8 cellular contexts compared by ENCODE assay signal in the genomic region with DNA sequence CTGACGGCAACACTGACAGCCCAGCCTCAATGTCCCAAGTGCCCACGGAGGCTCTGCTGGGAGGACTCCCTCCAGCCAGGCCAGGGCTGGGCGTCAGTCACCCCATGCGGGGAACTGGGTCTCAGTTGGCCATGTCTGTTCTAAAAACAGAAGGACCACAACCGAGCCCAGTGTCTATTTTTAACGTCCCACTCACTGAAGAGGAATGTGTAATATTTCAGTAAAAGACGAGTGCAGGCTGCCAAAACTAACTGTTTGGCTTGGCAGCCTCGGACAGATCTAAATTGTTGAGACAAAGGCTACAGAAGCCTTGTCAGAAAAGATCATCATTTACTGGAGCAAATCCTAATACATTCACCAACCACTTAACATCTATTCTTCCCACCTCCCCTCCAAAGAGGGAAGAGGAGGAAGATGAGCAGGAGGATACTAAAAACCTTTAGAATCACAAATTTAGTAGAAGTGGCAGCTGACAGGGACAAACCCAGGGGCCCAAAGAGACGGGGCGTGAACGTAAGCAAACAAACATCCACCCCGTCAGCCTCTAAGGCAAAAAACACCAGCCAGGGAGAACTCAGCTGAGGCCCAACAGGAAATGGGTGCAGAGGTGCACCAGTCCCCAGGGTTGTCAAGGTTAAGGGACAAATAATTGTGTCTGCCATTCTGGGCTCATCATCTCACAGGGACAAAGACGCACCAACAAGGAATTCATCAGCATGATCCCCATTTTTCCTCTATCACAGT. TPM values are rescaled to one million over a fixed set of nuclear protein-coding genes. Genes with fewer than 3 reads are reported as not detected.
DNase-seq lines count a peak whose midpoint lies in the region; ATAC-seq and TF ChIP-seq lines count a peak whose summit lies in the region.

No MANE protein-coding gene starts in this region.

- no peak overlapping the region for H2AFZ ChIP-seq in HCT116 (ENCODE audit: low read depth, low read length, poor library complexity, severe bottlenecking)

- RAD21 ChIA-PET in HCT116 (lab: Charles Lee; ENCODE audit: low non-redundant PET in 1 of 2, low total read pairs in 2 of 2, uncharacterized antibody in 2 of 2, unreplicated experiment in 2 of 2), result no interaction called here

- no peaks in the 10 kb centered on the region for H3K36me3 Mint-ChIP-seq in activated T-helper 2 cell treated with anti-CD3 and anti-CD28 coated beads, Interferon-gamma antibody, Interleukin-2, Interleukin-4, amounts not matched to agents 10 μg/mL and 5 μg/mL and 100 μg/mL, durations not matched to agents 14 hours and 24 hours and 36 hours (ENCODE audit: low read depth)

- H3K9me2 ChIP-seq in HCT116 (ENCODE audit: insufficient read depth), result no peaks in the 10 kb centered on the region

- no peaks in the 10 kb centered on the region for H3K27me3 ChIP-seq in HCT116 (ENCODE audit: insufficient read depth, low read length)
- H3K27me3 ChIP-seq in stomach, result no peaks in the 10 kb centered on the region

- TF ChIP-seq POLR2A in HCT116 (IDR thresholded peaks at IDR 0.05; ENCODE audit: borderline replicate concordance, extremely low read depth, insufficient read depth, insufficient read length) (no peak), stomach (IDR thresholded peaks at IDR 0.05) (no peak)

- no peaks in the 10 kb centered on the region for H3K9me3 Mint-ChIP-seq in activated T-helper 2 cell treated with anti-CD3 and anti-CD28 coated beads, Interferon-gamma antibody, Interleukin-2, Interleukin-4, amounts not matched to agents 10 μg/mL and 5 μg/mL and 100 μg/mL, durations not matched to agents 14 hours and 24 hours and 36 hours

- DNase-seq in HCT116 (ENCODE audit: low read depth, low spot score), result no peak
- DNase-seq in astrocyte of the spinal cord (ENCODE audit: low read depth, low spot score), result peak; percentile 97
- peak; percentile 94 for DNase-seq in iris pigment epithelial cell (ENCODE audit: low read depth)
- DNase-seq in stomach, result no peak
- no peak for DNase-seq in activated T-helper 2 cell treated with anti-CD3 and anti-CD28 coated beads, Interferon-gamma antibody, Interleukin-2, Interleukin-4, amounts not matched to agents 10 μg/mL and 5 μg/mL and 100 μg/mL, durations not matched to agents 14 hours and 24 hours and 36 hours (ENCODE audit: low spot score)
- no peak for DNase-seq in activated CD8-positive, alpha-beta memory T cell treated with anti-CD3 and anti-CD28 coated beads, Interleukin-2, amount 50 U/mL, for 4 hours

- no peaks in the 10 kb centered on the region; a peak in 2 of 4 replicates for H3K36me3 ChIP-seq in HCT116 (ENCODE audit: control insufficient read depth in 1 of 2, insufficient read depth in 2 of 2, low read length in 2 of 2)
- peaks cover 12 to 34% (median 25%) of the 10 kb centered on the region in 4 donors for H3K36me3 ChIP-seq in stomach

- WGBS in stomach, 5 donors, result 31 to 49% (median 35%) methylated on average over 13 of the region's 13 CpGs

- H3K4me1 Mint-ChIP-seq in activated T-helper 2 cell treated with anti-CD3 and anti-CD28 coated beads, Interferon-gamma antibody, Interleukin-2, Interleukin-4, amounts not matched to agents 10 μg/mL and 5 μg/mL and 100 μg/mL, durations not matched to agents 14 hours and 24 hours and 36 hours (ENCODE audit: low read depth), result no peaks in the 10 kb centered on the region

- POLR2A ChIA-PET in HCT116 (lab: Charles Lee), result no interaction called here

- CTCF ChIA-PET in HCT116 (lab: Charles Lee), result no interaction called here

- in situ Hi-C loops in astrocyte of the spinal cord (cut with HindIII; ENCODE audit: low sequenced_read_pairs), result no loop called here

- peak overlapping the region; percentile 56 for H3K4me2 ChIP-seq in HCT116 (ENCODE audit: low read length)

- intact Hi-C loops in HCT116 (cut with micrococcal nuclease) (no loop called here), stomach (cut with DNase I; ENCODE audit: low total_unique reads) (no loop called here)
- intact Hi-C loops in activated T-helper 2 cell treated with anti-CD3 and anti-CD28 coated beads, Interferon-gamma antibody, Interleukin-2, Interleukin-4, amounts not matched to agents 10 μg/mL and 5 μg/mL and 100 μg/mL, durations not matched to agents 14 hours and 24 hours and 36 hours (cut with micrococcal nuclease), result no loop called here

- H3K9ac ChIP-seq in HCT116 (ENCODE audit: low read length), result no peak overlapping the region

- peaks cover 31 to 33% of the 10 kb centered on the region in 2 experiments for H3K4me1 ChIP-seq in HCT116 (ENCODE audit: control insufficient read depth in 1 of 2, insufficient read depth in 2 of 2, low read length in 2 of 2)
- peaks cover 18 to 58% (median 38%) of the 10 kb centered on the region in 4 donors for H3K4me1 ChIP-seq in stomach

- TF ChIP-seq CTCF in HCT116 (IDR thresholded peaks at IDR 0.05 in 2 of 3, conservative IDR thresholded peaks at IDR 0.05 in 1 of 3; ENCODE audit: borderline replicate concordance in 1 of 3, insufficient read depth in 1 of 3, low read depth in 2 of 3, low read length in 2 of 3), result no peak
- TF ChIP-seq CTCF in astrocyte of the spinal cord (IDR thresholded peaks at IDR 0.05; ENCODE audit: low read depth, low read length), result no peak
- no peak for TF ChIP-seq CTCF in stomach (IDR thresholded peaks at IDR 0.05)

- no peaks in the 10 kb centered on the region for H3K27me3 Mint-ChIP-seq in activated T-helper 2 cell treated with anti-CD3 and anti-CD28 coated beads, Interferon-gamma antibody, Interleukin-2, Interleukin-4, amounts not matched to agents 10 μg/mL and 5 μg/mL and 100 μg/mL, durations not matched to agents 14 hours and 24 hours and 36 hours (ENCODE audit: low read depth)

- ATAC-seq in HCT116 (peak; percentile 73), HG02970 (IDR thresholded peaks at IDR 0.05; ENCODE audit: low FRiP score, unreplicated experiment) (no peak), HG02973 (IDR thresholded peaks at IDR 0.05; ENCODE audit: unreplicated experiment) (no peak)

- peak; percentile 31 for TF ChIP-seq EP300 in stomach (IDR thresholded peaks at IDR 0.05)

- no peaks in the 10 kb centered on the region; the same call in 1 of the 2 replicates for H3K79me2 ChIP-seq in HCT116 (ENCODE audit: insufficient read depth, low read length)

- peak overlapping the region in 1 of 2 experiments; percentile 24; a peak in 3 of 4 replicates for H3K4me3 ChIP-seq in HCT116 (replicated peaks in 1 of 2; ENCODE audit: low read depth in 1 of 2, low read length in 2 of 2)
- no peak overlapping the region for H3K4me3 ChIP-seq in astrocyte of the spinal cord (ENCODE audit: low read depth, low read length)
- no peak overlapping the region for H3K4me3 ChIP-seq in stomach

- no peak for TF ChIP-seq RAD21 in HCT116 (IDR thresholded peaks at IDR 0.05; ENCODE audit: low read depth)

- H3K27ac Mint-ChIP-seq in activated T-helper 2 cell treated with anti-CD3 and anti-CD28 coated beads, Interferon-gamma antibody, Interleukin-2, Interleukin-4, amounts not matched to agents 10 μg/mL and 5 μg/mL and 100 μg/mL, durations not matched to agents 14 hours and 24 hours and 36 hours, result no peak overlapping the region

- no peak overlapping the region for H3K4me3 Mint-ChIP-seq in activated T-helper 2 cell treated with anti-CD3 and anti-CD28 coated beads, Interferon-gamma antibody, Interleukin-2, Interleukin-4, amounts not matched to agents 10 μg/mL and 5 μg/mL and 100 μg/mL, durations not matched to agents 14 hours and 24 hours and 36 hours (ENCODE audit: low read depth)

- H4K20me1 ChIP-seq in HCT116 (ENCODE audit: insufficient read depth), result no peaks in the 10 kb centered on the region

- no peaks in the 10 kb centered on the region for H3K9me3 ChIP-seq in HCT116 (ENCODE audit: control insufficient read depth in 1 of 2, insufficient read depth in 1 of 2, low read depth in 1 of 2, low read length in 2 of 2)
- peaks cover 0 to 7% (median 2%) of the 10 kb centered on the region in 4 donors for H3K9me3 ChIP-seq in stomach

- no TSS peak for BruUV-seq in HCT116 (replicated peaks; lab: Mats Ljungman, UMichigan)

- H3K27ac ChIP-seq in HCT116 (ENCODE audit: low read depth, low read length), result peak overlapping the region; percentile 42
- peak overlapping the region in 4 of 5 donors; percentile 67 to 82 (median 71) for H3K27ac ChIP-seq in stomach

TF ChIP-seq in HCT116, 20 proteins besides CTCF, POLR2A, EP300 and RAD21:
- TF ChIP-seq ZFX (IDR thresholded peaks at IDR 0.05), result no peak
- TF ChIP-seq FOSL1 (IDR thresholded peaks at IDR 0.05; ENCODE audit: low read depth), result 0 out of 2 replicates have a peak, but pooled peaks have one; percentile 32
- TF ChIP-seq CEBPB (IDR thresholded peaks at IDR 0.05; ENCODE audit: low read depth), result no peak
- TF ChIP-seq JUND (IDR thresholded peaks at IDR 0.05), result peak; percentile 45; the same call in 1 of the 2 replicates

RNA-seq across cellular contexts. Expression of a gene that starts 18.7 kb away (rescaled TPM):
- 22.9 TPM for total RNA-seq in HCT116 (2021; ENCODE audit: unreplicated experiment)
- polyA plus RNA-seq in HCT116 (2012), result 13.4 and 15.4 TPM in 2 replicates
- 10 to 100 TPM; 11.3 to 69.3 (median 51.8) TPM for total RNA-seq in stomach
- polyA plus RNA-seq in stomach, result 10 to 100 TPM; 11.7 to 15.8 (median 14.4) TPM
- total RNA-seq in activated T-helper 2 cell treated with anti-CD3 and anti-CD28 coated beads, Interferon-gamma antibody, Interleukin-2, Interleukin-4, amounts not matched to agents 10 μg/mL and 5 μg/mL and 100 μg/mL, durations not matched to agents 14 hours and 24 hours and 36 hours, result 8.9 and 9.1 TPM in 2 replicates

Comparison
In these comparisons a context has a peak if more than half of its experiments do, and no peak if none do; other contexts are left out.
1. DNase-seq: peak in astrocyte of the spinal cord (single experiment) and iris pigment epithelial cell (single experiment); none in HCT116 (single experiment), stomach (single experiment), activated T-helper 2 cell treated with anti-CD3 and anti-CD28 coated beads, Interferon-gamma antibody, Interleukin-2, Interleukin-4, amounts not matched to agents 10 μg/mL and 5 μg/mL and 100 μg/mL, durations not matched to agents 14 hours and 24 hours and 36 hours (single experiment) and activated CD8-positive, alpha-beta memory T cell treated with anti-CD3 and anti-CD28 coated beads, Interleukin-2, amount 50 U/mL, for 4 hours (single experiment).